19 cellular contexts compared by ENCODE assay signal in the genomic region with DNA sequence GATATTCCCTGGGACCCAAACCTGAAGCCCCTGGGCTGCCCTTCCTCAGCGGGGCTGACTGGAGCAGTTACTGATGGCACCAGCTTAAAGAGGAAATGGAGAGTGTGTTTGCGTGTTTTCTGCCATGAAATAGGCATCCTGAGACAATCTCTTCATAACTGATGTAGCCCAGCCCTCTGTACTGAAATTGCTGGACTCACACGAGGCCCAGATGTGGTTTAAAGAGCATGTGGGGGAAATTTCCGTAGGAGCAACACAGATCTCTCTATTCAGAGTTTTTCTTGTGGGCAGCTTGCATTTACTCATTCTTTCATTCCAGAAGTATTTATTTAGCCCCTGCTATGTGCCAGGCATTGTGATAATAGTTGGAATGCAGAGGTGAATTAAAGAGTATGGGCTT.
"Had no signal": no experiment of that assay in that cellular context is flagged by ENCODE, and none has a peak within 500 bp of the region (broad histone marks: within the 10 kb centered on the region; RNA-seq: fewer than 3 reads in every experiment).

No MANE protein-coding gene starts in this region.

- H3K27ac ChIP-seq: colonic mucosa, neutrophil, right atrium auricular region, sigmoid colon, skin epidermis, tibial artery, upper lobe of left lung, uterus had no signal

- H3K27me3 ChIP-seq: colonic mucosa, neutrophil, right atrium auricular region, sigmoid colon, tibial artery, upper lobe of left lung, uterus had no signal

- H3K27ac Mint-ChIP-seq: naive thymus-derived CD8-positive, alpha-beta T cell had no signal

- H3K4me1 ChIP-seq: colonic mucosa, right atrium auricular region, sigmoid colon, tibial artery, upper lobe of left lung, uterus had no signal

- H3K36me3 ChIP-seq: colonic mucosa, neutrophil, right atrium auricular region, sigmoid colon, tibial artery, upper lobe of left lung, uterus had no signal

- H3K4me1 Mint-ChIP-seq: naive thymus-derived CD8-positive, alpha-beta T cell had no signal

- ATAC-seq: left colon; left ventricle myocardium superior; naive thymus-derived CD8-positive, alpha-beta T cell; stimulated activated naive CD8-positive, alpha-beta T cell treated with anti-CD3 and anti-CD28 coated beads, Interleukin-15, Interleukin-2, amounts not matched to agents 100 U/mL and 50 U/mL, for 24 hours had no signal

- H3K4me3 Mint-ChIP-seq: naive thymus-derived CD8-positive, alpha-beta T cell had no signal

- H3K4me3 ChIP-seq: colonic mucosa, lung, right atrium auricular region, sigmoid colon, skin epidermis, tibial artery, upper lobe of left lung, uterus had no signal

- DNase-seq: colonic mucosa; dermis blood vessel endothelial cell; foreskin melanocyte; head of caudate nucleus; hippocampal formation; left colon; left ventricle myocardium superior; mesendoderm; naive thymus-derived CD8-positive, alpha-beta T cell; sigmoid colon; stimulated activated CD4-positive, alpha-beta T cell treated with anti-CD3 and anti-CD28 coated beads, Interleukin-12 subunit alpha, Interleukin-12 subunit beta, amount 100 ng/mL, for 4 hours; stimulated activated naive CD8-positive, alpha-beta T cell treated with anti-CD3 and anti-CD28 coated beads, Interleukin-15, Interleukin-2, amounts not matched to agents 100 U/mL and 50 U/mL, for 24 hours; tibial artery; upper lobe of left lung; uterus had no signal

- H3K9me3 ChIP-seq: colonic mucosa, neutrophil, sigmoid colon, upper lobe of left lung, uterus had no signal
